Comparison of ENCODE assay signal across 1 cellular context in the genomic region with DNA sequence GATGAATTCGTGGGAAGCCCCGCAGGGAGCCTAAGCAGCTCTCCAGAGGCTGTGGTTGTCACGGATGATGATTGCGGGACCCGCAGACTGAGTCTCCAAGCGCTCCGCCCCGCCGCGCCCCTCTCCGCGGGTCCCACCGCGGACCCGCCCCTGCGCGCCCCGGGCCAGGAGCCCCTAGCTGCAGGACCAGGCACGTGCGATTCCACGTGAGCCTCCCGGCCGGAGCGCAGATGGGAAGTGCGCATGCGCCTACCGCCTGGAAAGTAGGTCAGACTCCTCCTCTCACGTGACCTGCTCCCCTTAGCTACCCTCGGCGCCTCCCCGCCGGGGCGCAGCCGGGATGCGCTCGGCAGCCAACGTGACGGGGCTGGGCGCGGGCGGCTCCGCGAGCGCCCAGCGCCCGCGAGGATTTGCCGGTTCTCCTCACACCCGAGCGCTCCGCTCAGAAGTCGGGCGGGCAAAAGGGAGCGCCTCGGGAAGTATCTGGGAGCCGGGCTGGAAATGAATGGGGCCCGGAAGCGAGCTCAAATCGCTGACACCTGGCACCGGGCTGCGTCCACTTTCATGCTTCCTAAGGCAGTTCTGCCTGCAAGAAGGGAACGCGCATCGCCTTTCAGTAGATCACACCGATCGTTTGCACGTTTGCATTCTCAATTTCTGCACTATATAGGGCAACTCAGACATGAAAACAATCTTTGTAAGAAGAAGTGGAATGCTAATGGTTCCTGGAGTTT.
TF ChIP-seq lines count a peak whose summit lies in the region.

No MANE protein-coding gene starts in this region.

TF ChIP-seq in GM23338, 12 proteins besides CTCF, POLR2A, EP300 and RAD21 (continued from another document):
- TF ChIP-seq, protein P1, sequence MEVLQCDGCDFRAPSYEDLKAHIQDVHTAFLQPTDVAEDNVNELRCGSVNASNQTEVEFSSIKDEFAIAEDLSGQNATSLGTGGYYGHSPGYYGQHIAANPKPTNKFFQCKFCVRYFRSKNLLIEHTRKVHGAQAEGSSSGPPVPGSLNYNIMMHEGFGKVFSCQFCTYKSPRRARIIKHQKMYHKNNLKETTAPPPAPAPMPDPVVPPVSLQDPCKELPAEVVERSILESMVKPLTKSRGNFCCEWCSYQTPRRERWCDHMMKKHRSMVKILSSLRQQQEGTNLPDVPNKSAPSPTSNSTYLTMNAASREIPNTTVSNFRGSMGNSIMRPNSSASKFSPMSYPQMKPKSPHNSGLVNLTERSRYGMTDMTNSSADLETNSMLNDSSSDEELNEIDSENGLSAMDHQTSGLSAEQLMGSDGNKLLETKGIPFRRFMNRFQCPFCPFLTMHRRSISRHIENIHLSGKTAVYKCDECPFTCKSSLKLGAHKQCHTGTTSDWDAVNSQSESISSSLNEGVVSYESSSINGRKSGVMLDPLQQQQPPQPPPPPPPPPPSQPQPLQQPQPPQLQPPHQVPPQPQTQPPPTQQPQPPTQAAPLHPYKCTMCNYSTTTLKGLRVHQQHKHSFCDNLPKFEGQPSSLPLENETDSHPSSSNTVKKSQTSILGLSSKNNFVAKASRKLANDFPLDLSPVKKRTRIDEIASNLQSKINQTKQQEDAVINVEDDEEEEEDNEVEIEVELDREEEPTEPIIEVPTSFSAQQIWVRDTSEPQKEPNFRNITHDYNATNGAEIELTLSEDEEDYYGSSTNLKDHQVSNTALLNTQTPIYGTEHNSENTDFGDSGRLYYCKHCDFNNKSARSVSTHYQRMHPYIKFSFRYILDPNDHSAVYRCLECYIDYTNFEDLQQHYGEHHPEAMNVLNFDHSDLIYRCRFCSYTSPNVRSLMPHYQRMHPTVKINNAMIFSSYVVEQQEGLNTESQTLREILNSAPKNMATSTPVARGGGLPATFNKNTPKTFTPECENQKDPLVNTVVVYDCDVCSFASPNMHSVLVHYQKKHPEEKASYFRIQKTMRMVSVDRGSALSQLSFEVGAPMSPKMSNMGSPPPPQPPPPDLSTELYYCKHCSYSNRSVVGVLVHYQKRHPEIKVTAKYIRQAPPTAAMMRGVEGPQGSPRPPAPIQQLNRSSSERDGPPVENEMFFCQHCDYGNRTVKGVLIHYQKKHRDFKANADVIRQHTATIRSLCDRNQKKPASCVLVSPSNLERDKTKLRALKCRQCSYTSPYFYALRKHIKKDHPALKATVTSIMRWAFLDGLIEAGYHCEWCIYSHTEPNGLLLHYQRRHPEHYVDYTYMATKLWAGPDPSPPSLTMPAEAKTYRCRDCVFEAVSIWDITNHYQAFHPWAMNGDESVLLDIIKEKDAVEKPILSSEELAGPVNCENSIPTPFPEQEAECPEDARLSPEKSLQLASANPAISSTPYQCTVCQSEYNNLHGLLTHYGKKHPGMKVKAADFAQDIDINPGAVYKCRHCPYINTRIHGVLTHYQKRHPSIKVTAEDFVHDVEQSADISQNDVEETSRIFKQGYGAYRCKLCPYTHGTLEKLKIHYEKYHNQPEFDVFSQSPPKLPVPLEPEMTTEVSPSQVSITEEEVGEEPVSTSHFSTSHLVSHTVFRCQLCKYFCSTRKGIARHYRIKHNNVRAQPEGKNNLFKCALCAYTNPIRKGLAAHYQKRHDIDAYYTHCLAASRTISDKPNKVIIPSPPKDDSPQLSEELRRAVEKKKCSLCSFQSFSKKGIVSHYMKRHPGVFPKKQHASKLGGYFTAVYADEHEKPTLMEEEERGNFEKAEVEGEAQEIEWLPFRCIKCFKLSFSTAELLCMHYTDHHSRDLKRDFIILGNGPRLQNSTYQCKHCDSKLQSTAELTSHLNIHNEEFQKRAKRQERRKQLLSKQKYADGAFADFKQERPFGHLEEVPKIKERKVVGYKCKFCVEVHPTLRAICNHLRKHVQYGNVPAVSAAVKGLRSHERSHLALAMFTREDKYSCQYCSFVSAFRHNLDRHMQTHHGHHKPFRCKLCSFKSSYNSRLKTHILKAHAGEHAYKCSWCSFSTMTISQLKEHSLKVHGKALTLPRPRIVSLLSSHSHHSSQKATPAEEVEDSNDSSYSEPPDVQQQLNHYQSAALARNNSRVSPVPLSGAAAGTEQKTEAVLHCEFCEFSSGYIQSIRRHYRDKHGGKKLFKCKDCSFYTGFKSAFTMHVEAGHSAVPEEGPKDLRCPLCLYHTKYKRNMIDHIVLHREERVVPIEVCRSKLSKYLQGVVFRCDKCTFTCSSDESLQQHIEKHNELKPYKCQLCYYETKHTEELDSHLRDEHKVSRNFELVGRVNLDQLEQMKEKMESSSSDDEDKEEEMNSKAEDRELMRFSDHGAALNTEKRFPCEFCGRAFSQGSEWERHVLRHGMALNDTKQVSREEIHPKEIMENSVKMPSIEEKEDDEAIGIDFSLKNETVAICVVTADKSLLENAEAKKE (CRISPR knock-in tag; IDR thresholded peaks at IDR 0.05), result no peak
- TF ChIP-seq, protein P2, sequence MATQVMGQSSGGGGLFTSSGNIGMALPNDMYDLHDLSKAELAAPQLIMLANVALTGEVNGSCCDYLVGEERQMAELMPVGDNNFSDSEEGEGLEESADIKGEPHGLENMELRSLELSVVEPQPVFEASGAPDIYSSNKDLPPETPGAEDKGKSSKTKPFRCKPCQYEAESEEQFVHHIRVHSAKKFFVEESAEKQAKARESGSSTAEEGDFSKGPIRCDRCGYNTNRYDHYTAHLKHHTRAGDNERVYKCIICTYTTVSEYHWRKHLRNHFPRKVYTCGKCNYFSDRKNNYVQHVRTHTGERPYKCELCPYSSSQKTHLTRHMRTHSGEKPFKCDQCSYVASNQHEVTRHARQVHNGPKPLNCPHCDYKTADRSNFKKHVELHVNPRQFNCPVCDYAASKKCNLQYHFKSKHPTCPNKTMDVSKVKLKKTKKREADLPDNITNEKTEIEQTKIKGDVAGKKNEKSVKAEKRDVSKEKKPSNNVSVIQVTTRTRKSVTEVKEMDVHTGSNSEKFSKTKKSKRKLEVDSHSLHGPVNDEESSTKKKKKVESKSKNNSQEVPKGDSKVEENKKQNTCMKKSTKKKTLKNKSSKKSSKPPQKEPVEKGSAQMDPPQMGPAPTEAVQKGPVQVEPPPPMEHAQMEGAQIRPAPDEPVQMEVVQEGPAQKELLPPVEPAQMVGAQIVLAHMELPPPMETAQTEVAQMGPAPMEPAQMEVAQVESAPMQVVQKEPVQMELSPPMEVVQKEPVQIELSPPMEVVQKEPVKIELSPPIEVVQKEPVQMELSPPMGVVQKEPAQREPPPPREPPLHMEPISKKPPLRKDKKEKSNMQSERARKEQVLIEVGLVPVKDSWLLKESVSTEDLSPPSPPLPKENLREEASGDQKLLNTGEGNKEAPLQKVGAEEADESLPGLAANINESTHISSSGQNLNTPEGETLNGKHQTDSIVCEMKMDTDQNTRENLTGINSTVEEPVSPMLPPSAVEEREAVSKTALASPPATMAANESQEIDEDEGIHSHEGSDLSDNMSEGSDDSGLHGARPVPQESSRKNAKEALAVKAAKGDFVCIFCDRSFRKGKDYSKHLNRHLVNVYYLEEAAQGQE (IDR thresholded peaks at IDR 0.05; ENCODE audit: unreplicated experiment), result no peak
- TF ChIP-seq, protein P3, sequence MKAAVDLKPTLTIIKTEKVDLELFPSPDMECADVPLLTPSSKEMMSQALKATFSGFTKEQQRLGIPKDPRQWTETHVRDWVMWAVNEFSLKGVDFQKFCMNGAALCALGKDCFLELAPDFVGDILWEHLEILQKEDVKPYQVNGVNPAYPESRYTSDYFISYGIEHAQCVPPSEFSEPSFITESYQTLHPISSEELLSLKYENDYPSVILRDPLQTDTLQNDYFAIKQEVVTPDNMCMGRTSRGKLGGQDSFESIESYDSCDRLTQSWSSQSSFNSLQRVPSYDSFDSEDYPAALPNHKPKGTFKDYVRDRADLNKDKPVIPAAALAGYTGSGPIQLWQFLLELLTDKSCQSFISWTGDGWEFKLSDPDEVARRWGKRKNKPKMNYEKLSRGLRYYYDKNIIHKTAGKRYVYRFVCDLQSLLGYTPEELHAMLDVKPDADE (IDR thresholded peaks at IDR 0.05), result no peak
- no peak for TF ChIP-seq JUNB (IDR thresholded peaks at IDR 0.05; ENCODE audit: unreplicated experiment)
- TF ChIP-seq ZNF114 (CRISPR knock-in tag; IDR thresholded peaks at IDR 0.05), result no peak
